Comparison of ENCODE assay signal across 28 cellular contexts in genomic region chr2:41020318-41020717, GRCh38.
"Had no signal": no experiment of that assay in that cellular context is flagged by ENCODE, and none has a peak within 500 bp of the region (broad histone marks: within the 10 kb centered on the region; RNA-seq: fewer than 3 reads in every experiment).

No MANE protein-coding gene starts in this region.

- H3K27ac ChIP-seq: brain microvascular endothelial cell, coronary artery, dorsolateral prefrontal cortex, esophagus muscularis mucosa, foreskin keratinocyte, gastroesophageal sphincter, heart right ventricle, WERI-Rb-1 had no signal

- DNase-seq: activated B cell treated with CpG ODN at 0.5 μM for 24 hours; activated CD4-positive, alpha-beta T cell treated with anti-CD3 and anti-CD28 coated beads for 48 hours; activated CD4-positive, alpha-beta T cell treated with anti-CD3 and anti-CD28 coated beads, Interleukin-2, amount 50 U/mL, for 1 hour; activated CD4-positive, alpha-beta T cell treated with anti-CD3 and anti-CD28 coated beads, Interleukin-2, amount 50 U/mL, for 48 hours; activated CD8-positive, alpha-beta memory T cell treated with anti-CD3 and anti-CD28 coated beads for 24 hours; activated CD8-positive, alpha-beta T cell treated with anti-CD3 and anti-CD28 coated beads for 36 hours; activated effector memory CD4-positive, alpha-beta T cell treated with Interleukin-2 at 50 U/mL for 16 hours; activated gamma-delta T cell treated with Interleukin-2 at 50 U/mL for 16 hours; activated naive CD4-positive, alpha-beta T cell treated with anti-CD3 and anti-CD28 coated beads, Interleukin-2, amount 50 U/mL, for 16 hours; activated naive CD4-positive, alpha-beta T cell treated with Interleukin-2 at 50 U/mL for 16 hours; activated T-cell treated with anti-CD3 and anti-CD28 coated beads, Interleukin-2, amount 50 U/mL, for 4 hours; amniotic stem cell; anterior cingulate cortex; brain microvascular endothelial cell; dorsolateral prefrontal cortex; effector memory CD4-positive, alpha-beta T cell; endodermal cell; erythroblast; foreskin keratinocyte; heart right ventricle; T-helper 17 cell; T1000; WERI-Rb-1 had no signal

- ATAC-seq: activated CD4-positive, CD25-positive, alpha-beta regulatory T cell treated with anti-CD3 and anti-CD28 coated beads, Interleukin-2, amount 50 U/mL, for 24 hours; activated CD8-positive, alpha-beta T cell treated with anti-CD3 and anti-CD28 coated beads for 36 hours; activated T-cell treated with anti-CD3 and anti-CD28 coated beads, Interleukin-2, amount 50 U/mL, for 4 hours; activated T-helper 17 cell treated with anti-CD3 and anti-CD28 coated beads, Interleukin-2, amount 50 U/mL, for 72 hours; foreskin keratinocyte; gastroesophageal sphincter; T-helper 17 cell had no signal

- H3K9me3 ChIP-seq: esophagus muscularis mucosa, gastroesophageal sphincter had no signal

- H3K4me3 ChIP-seq: coronary artery, dorsolateral prefrontal cortex, esophagus muscularis mucosa, gastroesophageal sphincter, heart right ventricle had no signal

- H3K4me1 ChIP-seq: esophagus muscularis mucosa, foreskin keratinocyte, gastroesophageal sphincter, heart right ventricle had no signal

- H3K36me3 ChIP-seq: brain microvascular endothelial cell, esophagus muscularis mucosa, gastroesophageal sphincter, heart right ventricle, WERI-Rb-1 had no signal

- H3K27me3 ChIP-seq: brain microvascular endothelial cell, dorsolateral prefrontal cortex, esophagus muscularis mucosa, foreskin keratinocyte, gastroesophageal sphincter had no signal
